In genomic region chr2:20520128-20520527, GRCh38 we compare ENCODE assay signal across 34 cellular contexts.
"Had no signal": no experiment of that assay in that cellular context is flagged by ENCODE, and none has a peak within 500 bp of the region (broad histone marks: within the 10 kb centered on the region; RNA-seq: fewer than 3 reads in every experiment).

No MANE protein-coding gene starts in this region.

- H3K9me3 Mint-ChIP-seq: activated B cell treated with CpG ODN at 0.5 μM for 24 hours; activated T-helper 17 cell treated with anti-CD3 and anti-CD28 coated beads, Interleukin-2, amount 50 U/mL, for 72 hours had no signal

- H3K27ac ChIP-seq: brain microvascular endothelial cell, VCaP had no signal

- H3K4me3 ChIP-seq: MG63 had no signal

- ATAC-seq: activated T-cell treated with anti-CD3 and anti-CD28 coated beads, Interleukin-2, amount 50 U/mL, for 72 hours; activated T-helper 17 cell treated with anti-CD3 and anti-CD28 coated beads, Interleukin-2, amount 50 U/mL, for 72 hours; Panc1 had no signal

- H3K36me3 ChIP-seq: brain microvascular endothelial cell, MG63 had no signal

- H3K9me3 ChIP-seq: MG63 had no signal

- H3K36me3 Mint-ChIP-seq: activated naive CD8-positive, alpha-beta T cell treated with anti-CD3 and anti-CD28 coated beads for 36 hours had no signal

- H3K27me3 Mint-ChIP-seq: activated B cell treated with CpG ODN at 0.5 μM for 24 hours had no signal

- H3K4me1 Mint-ChIP-seq: activated T-helper 17 cell treated with anti-CD3 and anti-CD28 coated beads, Interleukin-2, amount 50 U/mL, for 72 hours had no signal

- H3K27ac Mint-ChIP-seq: activated B cell treated with CpG ODN at 0.5 μM for 24 hours; activated CD4-positive, alpha-beta memory T cell treated with anti-CD3 and anti-CD28 coated beads, Interleukin-2, amount 10 ng/mL, durations not matched to agents 7 days and 5 days; activated naive CD8-positive, alpha-beta T cell treated with anti-CD3 and anti-CD28 coated beads for 36 hours; activated T-cell treated with anti-CD3 and anti-CD28 coated beads, Interleukin-2, amount 50 U/mL, for 72 hours; activated T-helper 17 cell treated with anti-CD3 and anti-CD28 coated beads, Interleukin-2, amount 50 U/mL, for 72 hours had no signal

- DNase-seq: activated B cell treated with CpG ODN at 0.5 μM for 24 hours; activated CD4-positive, alpha-beta memory T cell treated with anti-CD3 and anti-CD28 coated beads, Interleukin-2, amount 10 ng/mL, durations not matched to agents 7 days and 5 days; activated CD4-positive, alpha-beta T cell treated with anti-CD3 and anti-CD28 coated beads for 4 hours; activated CD4-positive, CD25-positive, alpha-beta regulatory T cell treated with anti-CD3 and anti-CD28 coated beads, Interleukin-2, amount 50 U/mL, for 72 hours; activated effector memory CD4-positive, alpha-beta T cell treated with anti-CD3 and anti-CD28 coated beads, Interleukin-2, amount 50 U/mL, for 16 hours; activated naive CD4-positive, alpha-beta T cell; activated naive CD4-positive, alpha-beta T cell treated with anti-CD3 and anti-CD28 coated beads, Interleukin-2, amount 50 U/mL, for 16 hours; activated naive CD8-positive, alpha-beta T cell treated with anti-CD3 and anti-CD28 coated beads for 36 hours; activated T-cell treated with anti-CD3 and anti-CD28 coated beads, Interleukin-2, amount 50 U/mL, for 1 hour; activated T-cell treated with anti-CD3 and anti-CD28 coated beads, Interleukin-2, amount 50 U/mL, for 72 hours; amniotic stem cell; aorta; brain microvascular endothelial cell; Kasumi-1; KG1; MG63; NCI-H1048; NCI-H1105 treated with DMSO at 0.1 percent for 48 hours; NCI-H1436; NCI-H1694; NCI-H1930; NCI-H2081 treated with DMSO at 0.1 percent for 48 hours; NCI-H226; NCI-H446 treated with DMSO at 0.1 percent for 48 hours; NCI-H524 treated with DMSO at 0.1 percent for 48 hours; Right ventricle myocardium superior; RPMI8226; SW 1271; T-helper 1 cell; T-helper 2 cell; T-helper 9 cell had no signal

- H3K27me3 ChIP-seq: brain microvascular endothelial cell, MG63 had no signal

- H3K4me3 Mint-ChIP-seq: activated B cell treated with CpG ODN at 0.5 μM for 24 hours; activated CD4-positive, alpha-beta memory T cell treated with anti-CD3 and anti-CD28 coated beads, Interleukin-2, amount 10 ng/mL, durations not matched to agents 7 days and 5 days; activated naive CD8-positive, alpha-beta T cell treated with anti-CD3 and anti-CD28 coated beads for 36 hours; activated T-cell treated with anti-CD3 and anti-CD28 coated beads, Interleukin-2, amount 50 U/mL, for 72 hours; activated T-helper 17 cell treated with anti-CD3 and anti-CD28 coated beads, Interleukin-2, amount 50 U/mL, for 72 hours had no signal
